Comparison of ENCODE assay signal across 21 cellular contexts in genomic region chr1:50836117-50836516, GRCh38.
DNase-seq lines count a peak whose midpoint lies in the region; ATAC-seq, FAIRE-seq and TF ChIP-seq lines count a peak whose summit lies in the region.
"Had no signal": no experiment of that assay in that cellular context is flagged by ENCODE, and none has a peak within 500 bp of the region (broad histone marks: within the 10 kb centered on the region; RNA-seq: fewer than 3 reads in every experiment).

No MANE protein-coding gene starts in this region.

- H3K27ac ChIP-seq in HEK293 (ENCODE audit: extremely low read depth, low read depth, low read length) (no peak overlapping the region), K562 (ENCODE audit: extremely low read depth, low read depth, low read length) (no peak overlapping the region)
- H3K27ac ChIP-seq in CD4-positive, alpha-beta memory T cell (ENCODE audit: low read depth, low read length): no peak overlapping the region
- H3K27ac ChIP-seq: BLaER1 had no signal

- POLR2A ChIA-PET in HEK293 (lab: Yijun Ruan, JAX) (no interaction called here), K562 (lab: Yijun Ruan, JAX) (interaction anchor here (0.7 kb wide), 1 partner anchor 16 kb away, joined by 3 read pairs; no protein-coding TSS in a partner anchor)
- POLR2A ChIA-PET in CD4-positive, alpha-beta memory T cell (lab: Charles Lee; ENCODE audit: partially characterized antibody): no interaction called here

- H3K27me3 ChIP-seq in K562 (ENCODE audit: control insufficient read depth in 2 of 2, insufficient read depth in 2 of 2, low read length in 2 of 2): no peaks in the 10 kb centered on the region
- H3K27me3 ChIP-seq in CD4-positive, alpha-beta memory T cell (ENCODE audit: insufficient read depth, low read length): no peaks in the 10 kb centered on the region
- H3K27me3 ChIP-seq: BE2C, BLaER1 had no signal

- no peaks in the 10 kb centered on the region for H3K36me3 ChIP-seq in HEK293 (ENCODE audit: control insufficient read depth in 2 of 2, insufficient read depth in 1 of 2, low read length in 2 of 2)
- peaks cover 9% of the 10 kb centered on the region for H3K36me3 ChIP-seq in K562 (ENCODE audit: control insufficient read depth, insufficient read depth, low read length)
- no peaks in the 10 kb centered on the region for H3K36me3 ChIP-seq in CD4-positive, alpha-beta memory T cell (ENCODE audit: insufficient read depth, low read length)
- H3K36me3 ChIP-seq: BE2C had no signal

- no peak for TF ChIP-seq EP300 in K562 (IDR thresholded peaks at IDR 0.05; ENCODE audit: low read length)

- peaks cover 7 to 31% of the 10 kb centered on the region in 2 donors for H3K36me3 Mint-ChIP-seq in CD4-positive, alpha-beta memory T cell

- H4K20me1 ChIP-seq in K562 (replicated peaks; ENCODE audit: control insufficient read depth, insufficient read depth, low read length): no peaks in the 10 kb centered on the region
- H4K20me1 ChIP-seq: BLaER1 had no signal

- TF ChIP-seq CTCF in HEK293 (tag by site-specific recombination; IDR thresholded peaks at IDR 0.05): no peak
- no peak for TF ChIP-seq CTCF in K562 (IDR thresholded peaks at IDR 0.05 in 2 of 3, conservative IDR thresholded peaks at IDR 0.05 in 1 of 3; ENCODE audit: insufficient read depth in 2 of 3, low read depth in 1 of 3, low read length in 3 of 3)

- H3K4me3 ChIP-seq in HEK293 (ENCODE audit: low read depth, low read length) (no peak overlapping the region), K562 (no peak overlapping the region)
- no peak overlapping the region for H3K4me3 ChIP-seq in CD4-positive, alpha-beta memory T cell (ENCODE audit: low read length in 2 of 2)
- H3K4me3 ChIP-seq: BLaER1 had no signal

- no peak overlapping the region for H3K9ac ChIP-seq in K562 (ENCODE audit: insufficient read depth in 1 of 2, low read depth in 2 of 2, low read length in 2 of 2)
- H3K9ac ChIP-seq: BLaER1 had no signal

- H3K4me1 ChIP-seq in HEK293 (ENCODE audit: control insufficient read depth, insufficient read depth, low read length): no peaks in the 10 kb centered on the region
- no peaks in the 10 kb centered on the region for H3K4me1 ChIP-seq in K562 (replicated peaks in 1 of 2; ENCODE audit: control insufficient read depth in 2 of 2, insufficient read depth in 2 of 2, low read length in 2 of 2)
- no peaks in the 10 kb centered on the region for H3K4me1 ChIP-seq in CD4-positive, alpha-beta memory T cell (ENCODE audit: insufficient read depth, low read length)
- H3K4me1 ChIP-seq: BE2C, BLaER1, Caco-2 had no signal

- H3K9me1 ChIP-seq in K562 (ENCODE audit: control insufficient read depth, insufficient read depth, low read length): no peaks in the 10 kb centered on the region

- peak; percentile 3 for DNase-seq in LHCN-M2 (ENCODE audit: low read depth)
- no peak for DNase-seq in K562 (ENCODE audit: extremely low read depth in 1 of 4, low spot score in 3 of 4)
- DNase-seq in activated CD8-positive, alpha-beta memory T cell treated with anti-CD3 and anti-CD28 coated beads for 24 hours: no peak
- DNase-seq in CD4-positive, alpha-beta memory T cell: no peak
- DNase-seq: 8988T; ACHN; BE2C; C1 segment of cervical spinal cord; Caco-2; Calu3; CD4-positive, CD25-positive, alpha-beta regulatory T cell; CD8-positive, alpha-beta T cell; DMS79 treated with DMSO at 0.1 percent for 48 hours; GF-D8 had no signal

- in situ Hi-C loops in K562 (cut with MboI): no loop called here

- no peak for TF ChIP-seq RAD21 in K562 (CRISPR knock-in tag; conservative IDR thresholded peaks at IDR 0.05 in 1 of 2, IDR thresholded peaks at IDR 0.05 in 1 of 2)

- H3K9me3 ChIP-seq in HEK293 (ENCODE audit: control insufficient read depth, insufficient read depth, low read depth, low read length) (no peaks in the 10 kb centered on the region), K562 (replicated peaks; ENCODE audit: control insufficient read depth, insufficient read depth, low read depth, low read length) (no peaks in the 10 kb centered on the region)
- H3K9me3 ChIP-seq in CD4-positive, alpha-beta memory T cell (ENCODE audit: control insufficient read depth in 1 of 2, low read length in 2 of 2): no peaks in the 10 kb centered on the region
- H3K9me3 ChIP-seq: BE2C, Caco-2 had no signal

- no peak overlapping the region for H3K4me2 ChIP-seq in K562 (ENCODE audit: insufficient read depth, low read length)
- H3K4me2 ChIP-seq: BLaER1 had no signal

- H3K4me1 Mint-ChIP-seq in CD4-positive, alpha-beta memory T cell: peaks cover 8 to 15% (median 13%) of the 10 kb centered on the region in 4 donors

- ATAC-seq in K562 (no peak), GM18858 (IDR thresholded peaks at IDR 0.05; ENCODE audit: unreplicated experiment) (no peak)
- ATAC-seq: CD8-positive, alpha-beta T cell had no signal

- intact Hi-C loops in K562 (cut with micrococcal nuclease): no loop called here
- intact Hi-C loops in CD4-positive, alpha-beta memory T cell (cut with micrococcal nuclease): no loop called here

- no peak for TF ChIP-seq POLR2A in K562 (conservative IDR thresholded peaks at IDR 0.05)

- H2AFZ ChIP-seq in K562 (ENCODE audit: low read depth, low read length): no peak overlapping the region

- H3K27ac Mint-ChIP-seq in CD4-positive, alpha-beta memory T cell: no peak overlapping the region
- H3K27ac Mint-ChIP-seq: CD14-positive monocyte; CD4-positive, CD25-positive, alpha-beta regulatory T cell; CD8-positive, alpha-beta T cell had no signal

- no peak overlapping the region for H3K4me3 Mint-ChIP-seq in CD4-positive, alpha-beta memory T cell
- H3K4me3 Mint-ChIP-seq: CD14-positive monocyte; CD4-positive, CD25-positive, alpha-beta regulatory T cell; CD8-positive, alpha-beta T cell had no signal

- no TSS peak for BruUV-seq in K562 (replicated peaks; lab: Mats Ljungman, UMichigan)

- CTCF ChIA-PET in HEK293 (lab: Yijun Ruan, JAX): no interaction called here
- CTCF ChIA-PET in K562 (lab: Yijun Ruan, JAX; ENCODE audit: low intra/inter-chr PET ratio): no interaction called here
- CTCF ChIA-PET in CD4-positive, alpha-beta memory T cell (lab: Charles Lee; ENCODE audit: partially characterized antibody): no interaction called here

- no peaks in the 10 kb centered on the region for H3K27me3 Mint-ChIP-seq in CD4-positive, alpha-beta memory T cell
- H3K27me3 Mint-ChIP-seq: CD4-positive, CD25-positive, alpha-beta regulatory T cell had no signal

- H3K79me2 ChIP-seq in K562 (ENCODE audit: control insufficient read depth, insufficient read depth, low read length): peaks cover 86% of the 10 kb centered on the region

- H3K9me3 Mint-ChIP-seq in CD4-positive, alpha-beta memory T cell: peaks cover 0 to 5% (median 0%) of the 10 kb centered on the region in 8 donors
- H3K9me3 Mint-ChIP-seq: CD8-positive, alpha-beta T cell had no signal

- no peak for FAIRE-seq in K562 (lab: Jason Lieb, UNC)
- FAIRE-seq: A204.1, G401.6, GM12891 had no signal

TF ChIP-seq in HEK293, 187 proteins besides CTCF, POLR2A, EP300 and RAD21:
- TF ChIP-seq, protein P1, sequence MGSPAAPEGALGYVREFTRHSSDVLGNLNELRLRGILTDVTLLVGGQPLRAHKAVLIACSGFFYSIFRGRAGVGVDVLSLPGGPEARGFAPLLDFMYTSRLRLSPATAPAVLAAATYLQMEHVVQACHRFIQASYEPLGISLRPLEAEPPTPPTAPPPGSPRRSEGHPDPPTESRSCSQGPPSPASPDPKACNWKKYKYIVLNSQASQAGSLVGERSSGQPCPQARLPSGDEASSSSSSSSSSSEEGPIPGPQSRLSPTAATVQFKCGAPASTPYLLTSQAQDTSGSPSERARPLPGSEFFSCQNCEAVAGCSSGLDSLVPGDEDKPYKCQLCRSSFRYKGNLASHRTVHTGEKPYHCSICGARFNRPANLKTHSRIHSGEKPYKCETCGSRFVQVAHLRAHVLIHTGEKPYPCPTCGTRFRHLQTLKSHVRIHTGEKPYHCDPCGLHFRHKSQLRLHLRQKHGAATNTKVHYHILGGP (tag by site-specific recombination; IDR thresholded peaks at IDR 0.05): no peak
- TF ChIP-seq ZNF48 (tag by site-specific recombination; IDR thresholded peaks at IDR 0.05) (no peak), ZNF560 (tag by site-specific recombination; IDR thresholded peaks at IDR 0.05; ENCODE audit: borderline replicate concordance) (no peak), ZNF114 (tag by site-specific recombination; IDR thresholded peaks at IDR 0.05) (no peak), ZBTB48 (tag by site-specific recombination; IDR thresholded peaks at IDR 0.05) (no peak), SETDB1 (IDR thresholded peaks at IDR 0.05; ENCODE audit: insufficient read length, low read length) (peak; percentile 22), ZNF658 (tag by site-specific recombination; IDR thresholded peaks at IDR 0.05) (no peak)

TF ChIP-seq in K562, 482 proteins besides CTCF, POLR2A, EP300 and RAD21 (continues in another document):
- TF ChIP-seq NCOR1 (IDR thresholded peaks at IDR 0.05) (no peak), TRIM24 (IDR thresholded peaks at IDR 0.05) (peak in 1 of 2 experiments; percentile 64; a peak in 2 of 4 replicates), ZBTB1 (CRISPR knock-in tag; IDR thresholded peaks at IDR 0.05; ENCODE audit: borderline replicate concordance, low read depth) (no peak), MCM2 (IDR thresholded peaks at IDR 0.05; ENCODE audit: low read depth) (no peak), ZNF699 (CRISPR knock-in tag; IDR thresholded peaks at IDR 0.05; ENCODE audit: insufficient replicate concordance) (no peak), FOXA1 (IDR thresholded peaks at IDR 0.05; ENCODE audit: borderline replicate concordance) (no peak), BCL6 (CRISPR knock-in tag; IDR thresholded peaks at IDR 0.05) (no peak), GTF2E2 (tag; IDR thresholded peaks at IDR 0.05) (no peak), LCOR (CRISPR knock-in tag; IDR thresholded peaks at IDR 0.05) (no peak), SP1 (CRISPR knock-in tag; IDR thresholded peaks at IDR 0.05) (no peak), ZNF551 (CRISPR knock-in tag; IDR thresholded peaks at IDR 0.05) (no peak), CCAR2 (IDR thresholded peaks at IDR 0.05; ENCODE audit: low read depth, low read length) (no peak)
- TF ChIP-seq, protein P2, sequence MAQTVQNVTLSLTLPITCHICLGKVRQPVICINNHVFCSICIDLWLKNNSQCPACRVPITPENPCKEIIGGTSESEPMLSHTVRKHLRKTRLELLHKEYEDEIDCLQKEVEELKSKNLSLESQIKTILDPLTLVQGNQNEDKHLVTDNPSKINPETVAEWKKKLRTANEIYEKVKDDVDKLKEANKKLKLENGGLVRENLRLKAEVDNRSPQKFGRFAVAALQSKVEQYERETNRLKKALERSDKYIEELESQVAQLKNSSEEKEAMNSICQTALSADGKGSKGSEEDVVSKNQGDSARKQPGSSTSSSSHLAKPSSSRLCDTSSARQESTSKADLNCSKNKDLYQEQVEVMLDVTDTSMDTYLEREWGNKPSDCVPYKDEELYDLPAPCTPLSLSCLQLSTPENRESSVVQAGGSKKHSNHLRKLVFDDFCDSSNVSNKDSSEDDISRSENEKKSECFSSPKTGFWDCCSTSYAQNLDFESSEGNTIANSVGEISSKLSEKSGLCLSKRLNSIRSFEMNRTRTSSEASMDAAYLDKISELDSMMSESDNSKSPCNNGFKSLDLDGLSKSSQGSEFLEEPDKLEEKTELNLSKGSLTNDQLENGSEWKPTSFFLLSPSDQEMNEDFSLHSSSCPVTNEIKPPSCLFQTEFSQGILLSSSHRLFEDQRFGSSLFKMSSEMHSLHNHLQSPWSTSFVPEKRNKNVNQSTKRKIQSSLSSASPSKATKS (CRISPR knock-in tag; IDR thresholded peaks at IDR 0.05): no peak

Comparison
In these comparisons a context has a peak if more than half of its experiments do, and no peak if none do; other contexts are left out.
1. Of the 44 proteins assayed by ChIP-seq in both K562 and HEK293: peak only in K562: none; only in HEK293: SETDB1; in both: none; in neither: 43.